18 cellular contexts compared by ENCODE assay signal in genomic region chrX:105564536-105564935, GRCh38.
DNase-seq lines count a peak whose midpoint lies in the region; ATAC-seq and TF ChIP-seq lines count a peak whose summit lies in the region.
"Had no signal": no experiment of that assay in that cellular context is flagged by ENCODE, and none has a peak within 500 bp of the region (broad histone marks: within the 10 kb centered on the region; RNA-seq: fewer than 3 reads in every experiment).

No MANE protein-coding gene starts in this region.

- intact Hi-C loops in A673 (cut with micrococcal nuclease; ENCODE audit: unreplicated experiment): no loop called here

- no peaks in the 10 kb centered on the region for H3K4me1 ChIP-seq in A673 (ENCODE audit: insufficient read depth, low read length, poor library complexity, severe bottlenecking)
- H3K4me1 ChIP-seq: esophagus squamous epithelium, neural progenitor cell, vagina had no signal

- BruUV-seq in A673 (replicated peaks; lab: Mats Ljungman, UMichigan): no TSS peak

- H3K9me3 ChIP-seq in A673 (ENCODE audit: low read depth, low read length, poor library complexity, severe bottlenecking): no peaks in the 10 kb centered on the region
- H3K9me3 ChIP-seq: esophagus squamous epithelium, vagina had no signal

- H3K27ac ChIP-seq in brain microvascular endothelial cell (no peak overlapping the region), A673 (ENCODE audit: low read depth, low read length, poor library complexity, severe bottlenecking) (no peak overlapping the region)
- H3K27ac ChIP-seq: esophagus squamous epithelium, HL-60, neural progenitor cell, SK-N-MC, vagina had no signal

- ATAC-seq in GM21737 (IDR thresholded peaks at IDR 0.05; ENCODE audit: unreplicated experiment) (no peak), HG02678 (IDR thresholded peaks at IDR 0.05; ENCODE audit: unreplicated experiment) (no peak)
- ATAC-seq: activated CD4-positive, CD25-positive, alpha-beta regulatory T cell treated with anti-CD3 and anti-CD28 coated beads, Interleukin-2, amount 50 U/mL, for 24 hours had no signal

- in situ Hi-C loops in brain microvascular endothelial cell (cut with HindIII; ENCODE audit: low pct_ligation_motif_present, low sequenced_read_pairs): no loop called here

- CTCF ChIA-PET in A673 (lab: Charles Lee): no interaction called here

- no peak for TF ChIP-seq POLR2A in erythroblast (IDR thresholded peaks at IDR 0.05; ENCODE audit: low read length)

- DNase-seq in AG08395 (ENCODE audit: low spot score) (peak; percentile 30), Kasumi-1 (lab: John Stamatoyannopoulos, UW) (peak; percentile 3 to 4), brain microvascular endothelial cell (peak; percentile 75), iris pigment epithelial cell (ENCODE audit: low read depth) (peak; percentile 87), erythroblast (lab: John Stamatoyannopoulos, UW) (no peak), A673 (ENCODE audit: low spot score) (no peak)
- DNase-seq: central memory CD4-positive, alpha-beta T cell; esophagus squamous epithelium; NCI-H1105 treated with DMSO at 0.1 percent for 48 hours; NCI-H524 treated with DMSO at 0.1 percent for 48 hours; stimulated activated CD8-positive, alpha-beta memory T cell treated with anti-CD3 and anti-CD28 coated beads, Interleukin-4, amount 100 ng/mL, for 48 hours had no signal

- H3K4me3 ChIP-seq in brain microvascular endothelial cell (ENCODE audit: low read depth, low read length): no peak overlapping the region
- H3K4me3 ChIP-seq in A673 (ENCODE audit: low read depth, low read length, poor library complexity, severe bottlenecking): no peak overlapping the region
- H3K4me3 ChIP-seq: esophagus squamous epithelium, neural progenitor cell, SK-N-MC, vagina had no signal

- H3K27me3 ChIP-seq in brain microvascular endothelial cell (replicated peaks) (no peaks in the 10 kb centered on the region), A673 (replicated peaks; ENCODE audit: insufficient read depth, low read depth, low read length, poor library complexity) (no peaks in the 10 kb centered on the region)
- H3K27me3 ChIP-seq: esophagus squamous epithelium, neural progenitor cell, vagina had no signal

- POLR2A ChIA-PET in A673 (lab: Charles Lee; ENCODE audit: low non-redundant PET): no interaction called here

- no peak for TF ChIP-seq CTCF in brain microvascular endothelial cell (IDR thresholded peaks at IDR 0.05; ENCODE audit: low read depth, low read length, missing control alignments)
- TF ChIP-seq CTCF in A673 (conservative IDR thresholded peaks at IDR 0.05; ENCODE audit: low read depth, low read length): no peak

- H3K36me3 ChIP-seq in brain microvascular endothelial cell (replicated peaks) (no peaks in the 10 kb centered on the region), A673 (ENCODE audit: insufficient read depth, low read length, poor library complexity, severe bottlenecking) (no peaks in the 10 kb centered on the region)
- H3K36me3 ChIP-seq: esophagus squamous epithelium, neural progenitor cell, vagina had no signal

Comparison
In these comparisons a context has a peak if more than half of its experiments do, and no peak if none do; other contexts are left out.
1. DNase-seq: peak in AG08395 (single experiment), Kasumi-1 (2 of 2), brain microvascular endothelial cell (single experiment) and iris pigment epithelial cell (single experiment); none in erythroblast (0 of 2) and A673 (single experiment).